In the genomic region with DNA sequence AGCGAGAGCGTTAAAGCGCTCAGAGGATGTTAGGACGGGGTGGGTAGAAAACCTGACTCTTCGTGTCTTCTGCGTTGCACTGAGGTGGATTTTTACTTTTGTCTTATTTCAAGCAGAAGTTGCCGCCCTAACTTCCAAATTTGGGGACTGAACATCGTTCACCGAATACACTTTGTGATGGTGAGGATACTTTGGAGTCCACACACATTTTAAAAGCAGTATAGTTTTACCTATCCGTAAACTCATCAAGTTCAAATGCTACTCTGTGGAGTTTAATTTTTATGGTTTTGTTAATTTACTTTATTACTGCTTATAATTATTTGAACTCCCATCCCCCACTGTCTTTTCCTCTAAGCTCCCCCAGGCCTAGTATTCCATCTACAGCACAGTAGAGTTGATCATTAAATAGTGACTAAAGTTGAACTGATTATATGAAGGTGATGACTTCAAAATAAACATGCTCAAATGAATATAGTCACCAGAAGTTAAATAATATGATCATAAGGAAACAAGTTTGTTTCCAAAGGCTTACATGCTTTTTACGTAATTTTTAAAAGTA, we compare ENCODE assay signal across 1 cellular context.
TF ChIP-seq lines count a peak whose summit lies in the region.

No MANE protein-coding gene starts in this region.

TF ChIP-seq in GM23338, 12 proteins besides CTCF, POLR2A, EP300 and RAD21 (continued from another document):
- TF ChIP-seq, protein P1, sequence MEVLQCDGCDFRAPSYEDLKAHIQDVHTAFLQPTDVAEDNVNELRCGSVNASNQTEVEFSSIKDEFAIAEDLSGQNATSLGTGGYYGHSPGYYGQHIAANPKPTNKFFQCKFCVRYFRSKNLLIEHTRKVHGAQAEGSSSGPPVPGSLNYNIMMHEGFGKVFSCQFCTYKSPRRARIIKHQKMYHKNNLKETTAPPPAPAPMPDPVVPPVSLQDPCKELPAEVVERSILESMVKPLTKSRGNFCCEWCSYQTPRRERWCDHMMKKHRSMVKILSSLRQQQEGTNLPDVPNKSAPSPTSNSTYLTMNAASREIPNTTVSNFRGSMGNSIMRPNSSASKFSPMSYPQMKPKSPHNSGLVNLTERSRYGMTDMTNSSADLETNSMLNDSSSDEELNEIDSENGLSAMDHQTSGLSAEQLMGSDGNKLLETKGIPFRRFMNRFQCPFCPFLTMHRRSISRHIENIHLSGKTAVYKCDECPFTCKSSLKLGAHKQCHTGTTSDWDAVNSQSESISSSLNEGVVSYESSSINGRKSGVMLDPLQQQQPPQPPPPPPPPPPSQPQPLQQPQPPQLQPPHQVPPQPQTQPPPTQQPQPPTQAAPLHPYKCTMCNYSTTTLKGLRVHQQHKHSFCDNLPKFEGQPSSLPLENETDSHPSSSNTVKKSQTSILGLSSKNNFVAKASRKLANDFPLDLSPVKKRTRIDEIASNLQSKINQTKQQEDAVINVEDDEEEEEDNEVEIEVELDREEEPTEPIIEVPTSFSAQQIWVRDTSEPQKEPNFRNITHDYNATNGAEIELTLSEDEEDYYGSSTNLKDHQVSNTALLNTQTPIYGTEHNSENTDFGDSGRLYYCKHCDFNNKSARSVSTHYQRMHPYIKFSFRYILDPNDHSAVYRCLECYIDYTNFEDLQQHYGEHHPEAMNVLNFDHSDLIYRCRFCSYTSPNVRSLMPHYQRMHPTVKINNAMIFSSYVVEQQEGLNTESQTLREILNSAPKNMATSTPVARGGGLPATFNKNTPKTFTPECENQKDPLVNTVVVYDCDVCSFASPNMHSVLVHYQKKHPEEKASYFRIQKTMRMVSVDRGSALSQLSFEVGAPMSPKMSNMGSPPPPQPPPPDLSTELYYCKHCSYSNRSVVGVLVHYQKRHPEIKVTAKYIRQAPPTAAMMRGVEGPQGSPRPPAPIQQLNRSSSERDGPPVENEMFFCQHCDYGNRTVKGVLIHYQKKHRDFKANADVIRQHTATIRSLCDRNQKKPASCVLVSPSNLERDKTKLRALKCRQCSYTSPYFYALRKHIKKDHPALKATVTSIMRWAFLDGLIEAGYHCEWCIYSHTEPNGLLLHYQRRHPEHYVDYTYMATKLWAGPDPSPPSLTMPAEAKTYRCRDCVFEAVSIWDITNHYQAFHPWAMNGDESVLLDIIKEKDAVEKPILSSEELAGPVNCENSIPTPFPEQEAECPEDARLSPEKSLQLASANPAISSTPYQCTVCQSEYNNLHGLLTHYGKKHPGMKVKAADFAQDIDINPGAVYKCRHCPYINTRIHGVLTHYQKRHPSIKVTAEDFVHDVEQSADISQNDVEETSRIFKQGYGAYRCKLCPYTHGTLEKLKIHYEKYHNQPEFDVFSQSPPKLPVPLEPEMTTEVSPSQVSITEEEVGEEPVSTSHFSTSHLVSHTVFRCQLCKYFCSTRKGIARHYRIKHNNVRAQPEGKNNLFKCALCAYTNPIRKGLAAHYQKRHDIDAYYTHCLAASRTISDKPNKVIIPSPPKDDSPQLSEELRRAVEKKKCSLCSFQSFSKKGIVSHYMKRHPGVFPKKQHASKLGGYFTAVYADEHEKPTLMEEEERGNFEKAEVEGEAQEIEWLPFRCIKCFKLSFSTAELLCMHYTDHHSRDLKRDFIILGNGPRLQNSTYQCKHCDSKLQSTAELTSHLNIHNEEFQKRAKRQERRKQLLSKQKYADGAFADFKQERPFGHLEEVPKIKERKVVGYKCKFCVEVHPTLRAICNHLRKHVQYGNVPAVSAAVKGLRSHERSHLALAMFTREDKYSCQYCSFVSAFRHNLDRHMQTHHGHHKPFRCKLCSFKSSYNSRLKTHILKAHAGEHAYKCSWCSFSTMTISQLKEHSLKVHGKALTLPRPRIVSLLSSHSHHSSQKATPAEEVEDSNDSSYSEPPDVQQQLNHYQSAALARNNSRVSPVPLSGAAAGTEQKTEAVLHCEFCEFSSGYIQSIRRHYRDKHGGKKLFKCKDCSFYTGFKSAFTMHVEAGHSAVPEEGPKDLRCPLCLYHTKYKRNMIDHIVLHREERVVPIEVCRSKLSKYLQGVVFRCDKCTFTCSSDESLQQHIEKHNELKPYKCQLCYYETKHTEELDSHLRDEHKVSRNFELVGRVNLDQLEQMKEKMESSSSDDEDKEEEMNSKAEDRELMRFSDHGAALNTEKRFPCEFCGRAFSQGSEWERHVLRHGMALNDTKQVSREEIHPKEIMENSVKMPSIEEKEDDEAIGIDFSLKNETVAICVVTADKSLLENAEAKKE (CRISPR knock-in tag; IDR thresholded peaks at IDR 0.05) = no peak
- no peak for TF ChIP-seq JUNB (IDR thresholded peaks at IDR 0.05; ENCODE audit: unreplicated experiment)
- TF ChIP-seq NANOG (IDR thresholded peaks at IDR 0.05; ENCODE audit: borderline replicate concordance) = no peak
- TF ChIP-seq, protein P2, sequence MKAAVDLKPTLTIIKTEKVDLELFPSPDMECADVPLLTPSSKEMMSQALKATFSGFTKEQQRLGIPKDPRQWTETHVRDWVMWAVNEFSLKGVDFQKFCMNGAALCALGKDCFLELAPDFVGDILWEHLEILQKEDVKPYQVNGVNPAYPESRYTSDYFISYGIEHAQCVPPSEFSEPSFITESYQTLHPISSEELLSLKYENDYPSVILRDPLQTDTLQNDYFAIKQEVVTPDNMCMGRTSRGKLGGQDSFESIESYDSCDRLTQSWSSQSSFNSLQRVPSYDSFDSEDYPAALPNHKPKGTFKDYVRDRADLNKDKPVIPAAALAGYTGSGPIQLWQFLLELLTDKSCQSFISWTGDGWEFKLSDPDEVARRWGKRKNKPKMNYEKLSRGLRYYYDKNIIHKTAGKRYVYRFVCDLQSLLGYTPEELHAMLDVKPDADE (IDR thresholded peaks at IDR 0.05) = no peak
- TF ChIP-seq EZH2 (IDR thresholded peaks at IDR 0.05; ENCODE audit: low read depth, unreplicated experiment) = no peak
- TF ChIP-seq ZNF114 (CRISPR knock-in tag; IDR thresholded peaks at IDR 0.05) = no peak
- no peak for TF ChIP-seq POLR2AphosphoS5 (IDR thresholded peaks at IDR 0.05; ENCODE audit: low read depth)
- no peak for TF ChIP-seq CREB1 (CRISPR knock-in tag; IDR thresholded peaks at IDR 0.05; ENCODE audit: low read depth)
TF ChIP-seq in GM23338: peak in this region for 0.
